Comparison of ENCODE assay signal across 13 cellular contexts in the genomic region with DNA sequence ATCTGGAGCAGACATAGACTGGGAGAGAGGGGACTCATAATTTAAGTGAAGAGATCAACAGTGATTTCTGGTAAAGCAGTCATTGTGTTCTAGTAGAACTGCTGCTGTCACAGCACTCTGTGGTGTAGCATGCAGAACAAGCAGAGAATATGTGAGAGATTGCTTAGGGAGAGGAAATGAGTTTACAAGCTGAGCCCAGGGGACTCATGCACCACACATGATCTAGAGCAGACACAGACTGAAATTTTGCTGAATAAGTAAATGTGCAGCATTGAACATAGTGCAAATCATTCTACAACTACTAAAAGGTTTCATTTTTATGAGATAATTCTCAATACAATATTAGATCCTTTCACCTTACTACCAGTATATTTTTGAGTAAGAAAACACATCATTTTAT.
"Had no signal": no experiment of that assay in that cellular context is flagged by ENCODE, and none has a peak within 500 bp of the region (broad histone marks: within the 10 kb centered on the region; RNA-seq: fewer than 3 reads in every experiment).

No MANE protein-coding gene starts in this region.

- ATAC-seq: esophagus mucosa, left colon, upper lobe of right lung had no signal

- H3K4me3 ChIP-seq: sigmoid colon, suprapubic skin, upper lobe of right lung had no signal

- DNase-seq: activated CD4-positive, alpha-beta T cell treated with anti-CD3 and anti-CD28 coated beads for 4 hours; activated naive CD4-positive, alpha-beta T cell treated with anti-CD3 and anti-CD28 coated beads for 36 hours; foreskin fibroblast; immature natural killer cell; left colon; sigmoid colon; stimulated activated CD4-positive, alpha-beta T cell treated with anti-CD3 and anti-CD28 coated beads, Interleukin-12 subunit alpha, Interleukin-12 subunit beta, amount 100 ng/mL, for 4 hours; stimulated activated naive CD4-positive, alpha-beta T cell treated with Interleukin-2 at 50 U/mL for 16 hours; upper lobe of right lung had no signal

- H3K27ac ChIP-seq: sigmoid colon, suprapubic skin, upper lobe of right lung, VCaP had no signal

- H3K4me1 ChIP-seq: sigmoid colon, suprapubic skin, upper lobe of right lung had no signal

- H3K27me3 ChIP-seq: sigmoid colon, suprapubic skin, upper lobe of right lung had no signal

- H3K36me3 ChIP-seq: sigmoid colon, suprapubic skin, upper lobe of right lung had no signal

- H3K9me3 ChIP-seq: sigmoid colon, suprapubic skin, upper lobe of right lung had no signal

- FAIRE-seq: astrocyte had no signal
